ENCODE assay signal across 2 cellular contexts in genomic region chr17:80475949-80476876, GRCh38.
TF ChIP-seq lines count a peak whose summit lies in the region.

Gene NPTX1 (minus strand): TSS chr17:80476607. CDS start chr17:80476446, 161 bp downstream.

TF ChIP-seq in SK-N-SH, 30 proteins besides CTCF, POLR2A, EP300 and RAD21 (continued from another document):
- TF ChIP-seq EZH2phosphoT487 (IDR thresholded peaks at IDR 0.05; ENCODE audit: borderline replicate concordance, low read depth), result peak; percentile 74
TF ChIP-seq in SK-N-SH: peak in this region for 1.

TF ChIP-seq in endothelial cell of umbilical vein, 7 proteins besides CTCF, POLR2A, EP300 and RAD21 (continued from another document):
- TF ChIP-seq EZH2 (IDR thresholded peaks at IDR 0.05; ENCODE audit: borderline replicate concordance, low read depth, low read length, severe bottlenecking) (peak; percentile 52), MAX (IDR thresholded peaks at IDR 0.05; ENCODE audit: insufficient read depth, insufficient read length) (no peak)
